8 cellular contexts compared by ENCODE assay signal in genomic region chr22:31080164-31080847, GRCh38. TPM values are rescaled to one million over a fixed set of nuclear protein-coding genes. Genes with fewer than 3 reads are reported as not detected.
A peak's percentile ranks its signal among the peaks of the same experiment; 100 is the strongest.
DNase-seq lines count a peak whose midpoint lies in the region; ATAC-seq, FAIRE-seq and TF ChIP-seq lines count a peak whose summit lies in the region.

No MANE protein-coding gene starts in this region.

- no peak overlapping the region for H2AK5ac ChIP-seq in H1 (ENCODE audit: low read depth, low read length)

- peak overlapping the region; percentile 98 for H2AFZ ChIP-seq in DND-41 (ENCODE audit: low read depth, low read length)
- no peak overlapping the region for H2AFZ ChIP-seq in H1 (ENCODE audit: low read length)

- WGBS in H1 (ENCODE audit: extremely low coverage in 1 of 2, insufficient coverage in 1 of 2, insufficient read length in 1 of 2, insufficient replicate concordance in 2 of 2, low coverage in 1 of 2, low lambda C conversion rate in 2 of 2, missing lambda C conversion rate in 1 of 2), 2 experiments, result 39% methylated on average over 5 of the region's 5 CpGs; no CpG with 5 or more reads in 1 of the 2 experiments

- TF ChIP-seq POLR2A in H1 (IDR thresholded peaks at IDR 0.05; ENCODE audit: control extremely low read depth in 1 of 2, low read depth in 2 of 2, low read length in 2 of 2), result no peak

- H3K14ac ChIP-seq in H1 (ENCODE audit: insufficient read length), result no peak overlapping the region

- no peak overlapping the region for H3K4ac ChIP-seq in H1 (replicated peaks; ENCODE audit: insufficient read length, low read depth, low read length)

- ATAC-seq in DND-41 (ENCODE audit: insufficient read depth, low read depth), result no peak

- H3K79me1 ChIP-seq in H1 (ENCODE audit: low read depth, low read length), result no peaks in the 10 kb centered on the region; the same call in 1 of the 2 replicates

- H4K5ac ChIP-seq in H1 (ENCODE audit: insufficient read length, low read depth, low read length), result no peak overlapping the region

- no peak for TF ChIP-seq RAD21 in H1 (IDR thresholded peaks at IDR 0.05 in 1 of 2, conservative IDR thresholded peaks at IDR 0.05 in 1 of 2; ENCODE audit: low read depth in 2 of 2, low read length in 2 of 2)

- TF ChIP-seq EP300 in H1 (IDR thresholded peaks at IDR 0.05; ENCODE audit: borderline replicate concordance in 1 of 2, low read depth in 2 of 2, low read length in 2 of 2), result no peak

- H2BK15ac ChIP-seq in H1 (ENCODE audit: low read length), result no peak overlapping the region

- no peak overlapping the region for H2BK120ac ChIP-seq in H1 (replicated peaks; ENCODE audit: low read depth, low read length)

- H4K91ac ChIP-seq in H1 (replicated peaks; ENCODE audit: insufficient read length, low read length), result no peak overlapping the region

- H3K23ac ChIP-seq in H1 (ENCODE audit: insufficient read length), result no peak overlapping the region

- peaks cover 6% of the 10 kb centered on the region; the same call in 1 of the 2 replicates for H3K36me3 ChIP-seq in DND-41 (ENCODE audit: insufficient read depth, low read length)
- peaks cover 22% of the 10 kb centered on the region for H3K36me3 ChIP-seq in MG63
- no peaks in the 10 kb centered on the region for H3K36me3 ChIP-seq in H1 (ENCODE audit: control insufficient read depth in 2 of 4, insufficient read depth in 4 of 4, low read length in 3 of 4)
- no peaks in the 10 kb centered on the region for H3K36me3 ChIP-seq in neutrophil

- no peak overlapping the region for H2BK20ac ChIP-seq in H1 (ENCODE audit: low read length)

- H3K4me3 ChIP-seq in DND-41 (ENCODE audit: low read depth in 1 of 2, low read length in 2 of 2) (peak overlapping the region; percentile 45 to 87), MG63 (peak overlapping the region; percentile 63), H1 (ENCODE audit: extremely low read depth in 1 of 4, insufficient read depth in 2 of 4, low read depth in 3 of 4, low read length in 4 of 4) (peak overlapping the region; percentile 69 to 80 (median 74)), neutrophil (ENCODE audit: low read depth in 1 of 2, low read length in 1 of 2) (peak overlapping the region; percentile 63 to 65)

- no peak overlapping the region for H3K18ac ChIP-seq in H1 (ENCODE audit: extremely low read depth, low read length)

- TF ChIP-seq CTCF in DND-41 (IDR thresholded peaks at IDR 0.05; ENCODE audit: borderline replicate concordance, extremely low read depth, low read length, poor library complexity, severe bottlenecking) (no peak), H1 (IDR thresholded peaks at IDR 0.05; ENCODE audit: control extremely low read depth in 1 of 3, insufficient read depth in 1 of 3, low read depth in 1 of 3, low read length in 3 of 3) (no peak), neutrophil (IDR thresholded peaks at IDR 0.05) (no peak)

- peak overlapping the region; percentile 76 for H2BK5ac ChIP-seq in H1 (ENCODE audit: low read depth, low read length)

- H4K8ac ChIP-seq in H1 (ENCODE audit: extremely low read depth, insufficient read depth, low read length), result peak overlapping the region; percentile 93

- peaks cover 14% of the 10 kb centered on the region for H3K23me2 ChIP-seq in H1 (ENCODE audit: low read depth, low read length)

- no peaks in the 10 kb centered on the region for H3K9me3 ChIP-seq in DND-41 (ENCODE audit: insufficient read depth, low read length, severe bottlenecking)
- H3K9me3 ChIP-seq in MG63, result no peaks in the 10 kb centered on the region
- H3K9me3 ChIP-seq in H1 (ENCODE audit: insufficient read depth in 2 of 2, low read depth in 1 of 2, low read length in 1 of 2), result no peaks in the 10 kb centered on the region
- H3K9me3 ChIP-seq in neutrophil, result no peaks in the 10 kb centered on the region

- CTCF ChIA-PET in H1 (lab: Charles Lee; ENCODE audit: partially characterized antibody), result interaction anchor here (0.6 to 13.3 kb wide), 4 partner anchors 18 to 133 kb away, joined by 3 to 207 read pairs (median 8); partner anchors contain the start of gene SELENOM

- DNase-seq in DND-41 (no peak), MG63 (no peak), H1 (ENCODE audit: low read depth in 1 of 2, low spot score in 2 of 2) (peak in 1 of 2 experiments; percentile 67), superior temporal gyrus (ENCODE audit: extremely low spot score) (no peak), T1000 (lab: John Stamatoyannopoulos, UW) (no peak), NCI-H187 treated with DMSO at 0.1 percent for 48 hours (lab: John Stamatoyannopoulos, UW) (no peak)
- DNase-seq in activated naive CD4-positive, alpha-beta T cell treated with Interleukin-2 at 50 U/mL for 16 hours, result no peak

- H3K27me3 ChIP-seq in DND-41 (ENCODE audit: insufficient read depth, low read length, poor library complexity) (no peaks in the 10 kb centered on the region), MG63 (no peaks in the 10 kb centered on the region), H1 (replicated peaks in 1 of 4; ENCODE audit: control insufficient read depth in 3 of 4, extremely low read depth in 1 of 4, insufficient read depth in 3 of 4, low read length in 3 of 4) (peaks cover 0 to 5% (median 2%) of the 10 kb centered on the region in 4 experiments; a peak in 3 of 7 replicates), neutrophil (peaks cover 4% of the 10 kb centered on the region)

- peak overlapping the region; percentile 78 for H3K27ac ChIP-seq in DND-41 (ENCODE audit: low read length)
- peak overlapping the region; percentile 84; the same call in 1 of the 2 replicates for H3K27ac ChIP-seq in H1 (ENCODE audit: low read depth, low read length)
- H3K27ac ChIP-seq in neutrophil, result no peak overlapping the region

- peak overlapping the region; percentile 68 for H3K9ac ChIP-seq in DND-41 (ENCODE audit: low read depth, low read length)
- peak overlapping the region in 3 of 4 experiments; percentile 35 to 81 (median 77); a peak in 5 of 7 replicates for H3K9ac ChIP-seq in H1 (replicated peaks in 1 of 4; ENCODE audit: extremely low read depth in 1 of 4, low read depth in 3 of 4, low read length in 3 of 4)

- H3K4me2 ChIP-seq in DND-41 (ENCODE audit: insufficient read depth, low read length) (peak overlapping the region; percentile 99), H1 (ENCODE audit: insufficient read depth in 1 of 2, low read depth in 2 of 2, low read length in 2 of 2) (peak overlapping the region; percentile 82)

- H3K56ac ChIP-seq in H1 (replicated peaks; ENCODE audit: insufficient read length, low read depth, low read length), result no peak overlapping the region

- H2BK12ac ChIP-seq in H1 (ENCODE audit: low read depth, low read length), result peak overlapping the region; percentile 1; the same call in 1 of the 2 replicates

- no peaks in the 10 kb centered on the region; the same call in 1 of the 2 replicates for H4K20me1 ChIP-seq in DND-41 (ENCODE audit: insufficient read depth, low read length)
- peaks cover 3 to 7% of the 10 kb centered on the region in 2 experiments for H4K20me1 ChIP-seq in H1 (replicated peaks in 1 of 2; ENCODE audit: control insufficient read depth in 1 of 2, insufficient read depth in 2 of 2, low read length in 2 of 2)

- peaks cover 46% of the 10 kb centered on the region for H3K4me1 ChIP-seq in DND-41 (ENCODE audit: insufficient read depth, low read length)
- peaks cover 0 to 27% (median 13%) of the 10 kb centered on the region in 4 experiments; a peak in 6 of 7 replicates for H3K4me1 ChIP-seq in H1 (replicated peaks in 1 of 4; ENCODE audit: control insufficient read depth in 3 of 4, insufficient read depth in 4 of 4, low read length in 3 of 4)
- peaks cover 30 to 42% of the 10 kb centered on the region in 2 experiments for H3K4me1 ChIP-seq in neutrophil (ENCODE audit: control insufficient read depth in 1 of 2, insufficient read depth in 1 of 2, low read depth in 1 of 2, low read length in 1 of 2)

- peaks cover 23% of the 10 kb centered on the region for H3K79me2 ChIP-seq in DND-41 (ENCODE audit: insufficient read depth, low read length)
- peaks cover 0 to 9% of the 10 kb centered on the region in 2 experiments; a peak in 1 of 4 replicates for H3K79me2 ChIP-seq in H1 (ENCODE audit: control insufficient read depth in 1 of 2, insufficient read depth in 2 of 2, low read length in 2 of 2)

- POLR2A ChIA-PET in H1 (lab: Charles Lee; ENCODE audit: partially characterized antibody), result interaction anchor here (0.6 to 12.2 kb wide), 11 partner anchors 11 to 111 kb away, joined by 3 to 220 read pairs (median 3); partner anchors contain the start of genes MORC2 and TUG1

- FAIRE-seq in H1 (lab: Jason Lieb, UNC), result no peak

RNA-seq across cellular contexts. Expression of gene SMTN, which starts 0.8 kb away (rescaled TPM):
- 26.0 and 37.7 TPM in 2 replicates for total RNA-seq in MG63 (2014; rRNA removed; shearing (Covaris generic); ENCODE audit: low replicate concordance)
- total RNA-seq in H1 (2021; fragmentation: NEBNext Ultra II Directional; extraction: Animal tissue kit (Norgen Biotek cat#: 25700)), result 20.8 and 26.5 TPM in 2 replicates
- 12.3 and 27.6 TPM in 2 replicates for polyA plus RNA-seq in H1 (2011; rRNA removed)
- 9.2 TPM for polyA plus RNA-seq in H1 (2011; cell fraction: cytosol; rRNA removed)
- 31.0 TPM for polyA plus RNA-seq in H1 (2011; cell fraction: nucleus; rRNA removed)
- 6.7 to 15.9 TPM (median 13.8 TPM) in 4 replicates for polyA plus RNA-seq in H1 (2012, experiment 1 of 2)
- polyA plus RNA-seq in H1 (2012, experiment 2 of 2), result 8.5 TPM
- polyA plus RNA-seq in H1 (2013, experiment 1 of 2), result 17.8 TPM
- 16.7 TPM for polyA plus RNA-seq in H1 (2013, experiment 2 of 2)
- polyA minus RNA-seq in H1 (2011; rRNA and poly(A)+ RNA removed), result 4.6 and 9.1 TPM in 2 replicates
- polyA minus RNA-seq in H1 (2011; cell fraction: cytosol; rRNA and poly(A)+ RNA removed), result 13.0 TPM
- 10.4 TPM for polyA minus RNA-seq in H1 (2011; cell fraction: nucleus; rRNA and poly(A)+ RNA removed)

RNA-seq across cellular contexts. Expression of gene SELENOM, which starts 27.1 kb away (rescaled TPM):
- 72.5 and 98.8 TPM in 2 replicates for total RNA-seq in MG63 (2014; rRNA removed; shearing (Covaris generic); ENCODE audit: low replicate concordance)
- total RNA-seq in H1 (2021; fragmentation: NEBNext Ultra II Directional; extraction: Animal tissue kit (Norgen Biotek cat#: 25700)), result 21.8 and 22.7 TPM in 2 replicates
- polyA plus RNA-seq in H1 (2011; rRNA removed), result 40.0 and 57.2 TPM in 2 replicates
- polyA plus RNA-seq in H1 (2011; cell fraction: cytosol; rRNA removed), result 33.4 TPM
- polyA plus RNA-seq in H1 (2011; cell fraction: nucleus; rRNA removed), result 32.8 TPM
- polyA plus RNA-seq in H1 (2012, experiment 1 of 2), result 9.6 to 22.1 TPM (median 16.4 TPM) in 4 replicates
- polyA plus RNA-seq in H1 (2012, experiment 2 of 2), result 28.2 TPM
- 50.7 TPM for polyA plus RNA-seq in H1 (2013, experiment 1 of 2)
- polyA plus RNA-seq in H1 (2013, experiment 2 of 2), result 50.7 TPM
- 5.5 and 5.7 TPM in 2 replicates for polyA minus RNA-seq in H1 (2011; rRNA and poly(A)+ RNA removed)
- 10.1 TPM for polyA minus RNA-seq in H1 (2011; cell fraction: cytosol; rRNA and poly(A)+ RNA removed)
- polyA minus RNA-seq in H1 (2011; cell fraction: nucleus; rRNA and poly(A)+ RNA removed), result 13.7 TPM

RNA-seq across cellular contexts. Expression of gene INPP5J, which starts 42.5 kb away (rescaled TPM):
- total RNA-seq in MG63 (2014; rRNA removed; shearing (Covaris generic); ENCODE audit: low replicate concordance), result not detected in 2 replicates
- total RNA-seq in H1 (2021; fragmentation: NEBNext Ultra II Directional; extraction: Animal tissue kit (Norgen Biotek cat#: 25700)), result 6.0 and 6.4 TPM in 2 replicates
- polyA plus RNA-seq in H1 (2011; rRNA removed), result 5.4 and 9.1 TPM in 2 replicates
- 5.6 TPM for polyA plus RNA-seq in H1 (2011; cell fraction: cytosol; rRNA removed)
- 14.0 TPM for polyA plus RNA-seq in H1 (2011; cell fraction: nucleus; rRNA removed)
- 3.6 to 6.3 TPM (median 5.3 TPM) in 4 replicates for polyA plus RNA-seq in H1 (2012, experiment 1 of 2)
- polyA plus RNA-seq in H1 (2012, experiment 2 of 2), result 5.1 TPM
- polyA plus RNA-seq in H1 (2013, experiment 1 of 2), result 3.9 TPM
- 4.0 TPM for polyA plus RNA-seq in H1 (2013, experiment 2 of 2)
- polyA minus RNA-seq in H1 (2011; rRNA and poly(A)+ RNA removed), result 2.5 and 2.9 TPM in 2 replicates
- polyA minus RNA-seq in H1 (2011; cell fraction: cytosol; rRNA and poly(A)+ RNA removed), result 3.7 TPM
- polyA minus RNA-seq in H1 (2011; cell fraction: nucleus; rRNA and poly(A)+ RNA removed), result 6.2 TPM
